ENCODE assay signal across 8 cellular contexts in the genomic region with DNA sequence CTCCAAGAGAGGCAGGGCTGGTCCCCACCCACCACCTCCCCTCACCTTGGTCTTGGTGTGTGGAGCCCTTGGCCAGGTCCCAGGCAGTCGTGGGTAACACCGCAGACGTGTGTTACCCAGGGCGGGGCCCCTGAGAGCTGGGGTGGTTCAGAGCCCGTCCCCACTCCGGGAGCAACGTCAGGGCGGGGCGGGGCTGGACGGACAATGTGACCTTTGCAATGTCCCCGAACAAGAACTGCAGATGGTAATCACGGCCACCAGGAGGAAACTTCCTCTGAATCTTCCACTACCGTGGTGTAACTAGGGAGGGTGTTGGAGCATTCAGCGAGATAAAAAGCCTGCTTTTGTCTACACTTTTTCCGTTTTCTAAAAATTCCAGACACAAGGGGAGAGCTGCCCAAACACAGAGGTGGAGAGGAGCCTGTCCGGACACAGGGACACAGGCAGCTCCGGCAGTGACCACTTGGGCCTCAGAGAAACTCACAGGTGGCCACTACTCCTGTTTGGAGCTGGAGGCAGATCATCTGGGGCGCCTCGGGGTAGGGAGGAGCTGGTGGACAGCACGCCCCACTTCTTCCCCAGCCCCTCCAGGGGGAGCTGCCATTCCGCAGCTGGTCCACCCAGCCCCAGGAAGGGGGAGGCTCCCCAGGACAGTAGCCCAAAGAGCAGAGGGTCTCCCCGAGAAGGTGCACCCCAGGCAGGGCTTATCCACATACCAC. TPM values are rescaled to one million over a fixed set of nuclear protein-coding genes. Genes with fewer than 3 reads are reported as not detected.
DNase-seq lines count a peak whose midpoint lies in the region; ATAC-seq and TF ChIP-seq lines count a peak whose summit lies in the region.

No MANE protein-coding gene starts in this region.

- peaks cover 26% of the 10 kb centered on the region for H3K4me1 ChIP-seq in left ventricle myocardium inferior

- H3K4me3 ChIP-seq in left ventricle myocardium inferior, result peak overlapping the region; percentile 62

- intact Hi-C loops in left ventricle myocardium inferior (cut with micrococcal nuclease), result no loop called here
- intact Hi-C loops in posterior vena cava (cut with DNase I), result loop anchor here in 1 of 2 donors (5.0 kb wide), 1 partner anchor 1418 kb away; no protein-coding TSS in a partner anchor

- no peaks in the 10 kb centered on the region for H3K36me3 ChIP-seq in left ventricle myocardium inferior

- peak overlapping the region; percentile 91 for H3K27ac ChIP-seq in left ventricle myocardium inferior (replicated peaks)

- DNase-seq in activated CD4-positive, alpha-beta T cell treated with anti-CD3 and anti-CD28 coated beads for 48 hours, result peak; percentile 62
- DNase-seq in activated CD4-positive, alpha-beta T cell treated with anti-CD3 and anti-CD28 coated beads, Interleukin-2, amount 50 U/mL, for 4 hours, result no peak
- DNase-seq in NCI-H146 treated with DMSO at 0.1 percent for 48 hours (lab: John Stamatoyannopoulos, UW; ENCODE audit: unreplicated experiment) (peak; percentile 41), amniotic epithelial cell (ENCODE audit: low read depth) (peak; percentile 17), left ventricle myocardium inferior (peak; percentile 93), posterior vena cava (ENCODE audit: low spot score) (peak; percentile 97), putamen (ENCODE audit: low spot score) (no peak)

- no peaks in the 10 kb centered on the region for H3K27me3 ChIP-seq in left ventricle myocardium inferior (ENCODE audit: low read depth)

- H3K9me3 ChIP-seq in left ventricle myocardium inferior (replicated peaks), result no peaks in the 10 kb centered on the region

- ATAC-seq in HG02759 (IDR thresholded peaks at IDR 0.05; ENCODE audit: unreplicated experiment), result no peak

- TF ChIP-seq CTCF in left ventricle myocardium inferior (IDR thresholded peaks at IDR 0.05; ENCODE audit: borderline replicate concordance), result peak; percentile 69

RNA-seq across cellular contexts. Expression of a gene that starts 14.2 kb away (rescaled TPM):
- 50.1 TPM for total RNA-seq in left ventricle myocardium inferior
- total RNA-seq in posterior vena cava, result 10 to 100 TPM; 59.6 to 85.1 TPM

Comparison
In these comparisons a context has a peak if more than half of its experiments do, and no peak if none do; other contexts are left out.
1. DNase-seq: peak in activated CD4-positive, alpha-beta T cell treated with anti-CD3 and anti-CD28 coated beads for 48 hours (single experiment), NCI-H146 treated with DMSO at 0.1 percent for 48 hours (single experiment), amniotic epithelial cell (single experiment), left ventricle myocardium inferior (single experiment) and posterior vena cava (single experiment); none in activated CD4-positive, alpha-beta T cell treated with anti-CD3 and anti-CD28 coated beads, Interleukin-2, amount 50 U/mL, for 4 hours (0 of 2) and putamen (single experiment).